ENCODE assay signal across 9 cellular contexts in genomic region chr6:44012078-44012493, GRCh38.
DNase-seq lines count a peak whose midpoint lies in the region; ATAC-seq and TF ChIP-seq lines count a peak whose summit lies in the region.
"Had no signal": no experiment of that assay in that cellular context is flagged by ENCODE, and none has a peak within 500 bp of the region (broad histone marks: within the 10 kb centered on the region; RNA-seq: fewer than 3 reads in every experiment).

No MANE protein-coding gene starts in this region.

- CTCF ChIA-PET in BJ (lab: Yijun Ruan, JAX): interaction anchor here (0.6 to 5.2 kb wide), 8 partner anchors 14 to 242 kb away, joined by 3 to 27 read pairs (median 5); partner anchors contain the start of gene VEGFA

- WGBS in mesenchymal stem cell: under 1% methylated on average over 3 of the region's 3 CpGs

- peak overlapping the region; percentile 59 for H4K91ac ChIP-seq in mesenchymal stem cell (ENCODE audit: low read length)

- no peak for TF ChIP-seq CTCF in BJ (IDR thresholded peaks at IDR 0.05; ENCODE audit: insufficient read depth, low read depth, low read length)
- no peak for TF ChIP-seq CTCF in astrocyte of the spinal cord (IDR thresholded peaks at IDR 0.05; ENCODE audit: low read depth, low read length)

- no peak overlapping the region for H4K8ac ChIP-seq in mesenchymal stem cell (ENCODE audit: low read length)

- H3K9ac ChIP-seq in mesenchymal stem cell (ENCODE audit: low read length): peak overlapping the region; percentile 81

- no peak overlapping the region for H2BK5ac ChIP-seq in mesenchymal stem cell (ENCODE audit: low read depth, low read length, poor library complexity, severe bottlenecking)

- POLR2A ChIA-PET in BJ (lab: Charles Lee): interaction anchor here (0.6 to 1.0 kb wide), 3 partner anchors 179 to 242 kb away, joined by 4 to 8 read pairs (median 4); partner anchors contain the start of gene VEGFA

- peaks cover 25% of the 10 kb centered on the region for H3K9me3 ChIP-seq in mesenchymal stem cell (ENCODE audit: control insufficient read depth, low read length)

- H3K14ac ChIP-seq in mesenchymal stem cell (ENCODE audit: low read length in 2 of 2): no peak overlapping the region

- H3K79me1 ChIP-seq in mesenchymal stem cell (replicated peaks; ENCODE audit: low read length, poor library complexity, severe bottlenecking): no peaks in the 10 kb centered on the region

- H3K36me3 ChIP-seq in BJ (ENCODE audit: control insufficient read depth, insufficient read depth, low read length) (no peaks in the 10 kb centered on the region), mesenchymal stem cell (ENCODE audit: control insufficient read depth in 1 of 2, insufficient read depth in 2 of 2, low read depth in 1 of 2, low read length in 2 of 2) (no peaks in the 10 kb centered on the region)

- peaks cover 28% of the 10 kb centered on the region for H3K4me1 ChIP-seq in mesenchymal stem cell (ENCODE audit: control insufficient read depth, insufficient read depth, low read depth, low read length)

- peak overlapping the region; percentile 19 to 62 for H2BK12ac ChIP-seq in mesenchymal stem cell (ENCODE audit: low read length in 2 of 2)

- no peak overlapping the region for H3K4me2 ChIP-seq in mesenchymal stem cell (ENCODE audit: low read length, poor library complexity, severe bottlenecking)

- DNase-seq in BJ (ENCODE audit: low read depth) (peak; percentile 71), KG1 (lab: John Stamatoyannopoulos, UW) (peak; percentile 54), astrocyte of the spinal cord (ENCODE audit: low read depth, low spot score) (peak; percentile 96), mesenchymal stem cell (peak; percentile 99), HT-29 (ENCODE audit: low spot score) (no peak), activated gamma-delta T cell treated with Interleukin-2 at 50 U/mL for 16 hours (no peak)
- DNase-seq: activated naive CD4-positive, alpha-beta T cell treated with Interleukin-2 at 50 U/mL for 16 hours had no signal

- H3K27ac ChIP-seq in mesenchymal stem cell (ENCODE audit: low read length, poor library complexity, severe bottlenecking): peak overlapping the region; percentile 28

- in situ Hi-C loops in astrocyte of the spinal cord (cut with HindIII; ENCODE audit: low sequenced_read_pairs): no loop called here

- H3K23ac ChIP-seq in mesenchymal stem cell (ENCODE audit: low read length in 2 of 2): no peak overlapping the region

- H3K27me3 ChIP-seq in BJ (ENCODE audit: control insufficient read depth, insufficient read depth, low read length) (no peaks in the 10 kb centered on the region), mesenchymal stem cell (ENCODE audit: control insufficient read depth in 1 of 2, insufficient read depth in 1 of 2, low read length in 2 of 2) (no peaks in the 10 kb centered on the region)

- H2BK15ac ChIP-seq in mesenchymal stem cell (ENCODE audit: low read depth, poor library complexity, severe bottlenecking): no peak overlapping the region

- ATAC-seq in HG02870 (IDR thresholded peaks at IDR 0.05; ENCODE audit: unreplicated experiment) (no peak), HG02885 (IDR thresholded peaks at IDR 0.05; ENCODE audit: poor library complexity, unreplicated experiment) (no peak)

- peak overlapping the region; percentile 88 to 90 for H3K18ac ChIP-seq in mesenchymal stem cell (ENCODE audit: low read depth in 1 of 2, low read length in 2 of 2)

- no peak overlapping the region for H3K4me3 ChIP-seq in BJ (ENCODE audit: low read depth, low read length)
- H3K4me3 ChIP-seq in astrocyte of the spinal cord (ENCODE audit: low read depth, low read length): no peak overlapping the region
- peak overlapping the region in 1 of 2 experiments; percentile 6 for H3K4me3 ChIP-seq in mesenchymal stem cell (ENCODE audit: insufficient read depth in 1 of 2, low read depth in 1 of 2, low read length in 2 of 2)

- H3K4ac ChIP-seq in mesenchymal stem cell (ENCODE audit: low read depth in 1 of 2, low read length in 2 of 2): no peak overlapping the region

- peak overlapping the region; percentile 73 for H2AK5ac ChIP-seq in mesenchymal stem cell (ENCODE audit: low read length, severe bottlenecking)

- H2BK120ac ChIP-seq in mesenchymal stem cell (ENCODE audit: low read depth, low read length): peak overlapping the region; percentile 13

- H2AFZ ChIP-seq in mesenchymal stem cell (ENCODE audit: low read depth, low read length): no peak overlapping the region

Comparison
In these comparisons a context has a peak if more than half of its experiments do, and no peak if none do; other contexts are left out.
1. DNase-seq: peak in BJ (single experiment), KG1 (single experiment), astrocyte of the spinal cord (single experiment) and mesenchymal stem cell (single experiment); none in HT-29 (single experiment) and activated gamma-delta T cell treated with Interleukin-2 at 50 U/mL for 16 hours (single experiment).